In genomic region chr18:12890500-12890899, GRCh38 we compare ENCODE assay signal across 1 cellular context.
TF ChIP-seq lines count a peak whose summit lies in the region.

No MANE protein-coding gene starts in this region.

TF ChIP-seq in H1, 55 proteins besides CTCF, POLR2A, EP300 and RAD21:
- TF ChIP-seq BRCA1 (IDR thresholded peaks at IDR 0.05; ENCODE audit: low read depth, low read length) (no peak), CTBP2 (IDR thresholded peaks at IDR 0.05; ENCODE audit: borderline replicate concordance, insufficient read depth, insufficient read length, low read length) (no peak), SRF (IDR thresholded peaks at IDR 0.05; ENCODE audit: low read depth, low read length) (no peak), TAF1 (IDR thresholded peaks at IDR 0.05; ENCODE audit: low read depth, low read length) (no peak), BCL11A (IDR thresholded peaks at IDR 0.05; ENCODE audit: low read depth in 2 of 2, low read length in 2 of 2) (no peak), HDAC6 (IDR thresholded peaks at IDR 0.05; ENCODE audit: low read depth, low read length) (no peak), MAFK (IDR thresholded peaks at IDR 0.05; ENCODE audit: low read depth, low read length) (no peak), RBBP5 (IDR thresholded peaks at IDR 0.05; ENCODE audit: borderline replicate concordance, low read depth, low read length) (no peak)
- TF ChIP-seq, protein P1, sequence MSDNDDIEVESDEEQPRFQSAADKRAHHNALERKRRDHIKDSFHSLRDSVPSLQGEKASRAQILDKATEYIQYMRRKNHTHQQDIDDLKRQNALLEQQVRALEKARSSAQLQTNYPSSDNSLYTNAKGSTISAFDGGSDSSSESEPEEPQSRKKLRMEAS (IDR thresholded peaks at IDR 0.05), result no peak
